ENCODE assay signal across 15 cellular contexts in genomic region chr2:28582595-28582994, GRCh38.
"Had no signal": no experiment of that assay in that cellular context is flagged by ENCODE, and none has a peak within 500 bp of the region (broad histone marks: within the 10 kb centered on the region; RNA-seq: fewer than 3 reads in every experiment).

No MANE protein-coding gene starts in this region.

- H3K9me3 ChIP-seq: ascending aorta, thoracic aorta had no signal

- ATAC-seq: activated T-helper 17 cell treated with anti-CD3 and anti-CD28 coated beads, Interleukin-2, amount 50 U/mL, for 72 hours; esophagus mucosa; sciatic nerve had no signal

- DNase-seq: activated CD4-positive, alpha-beta T cell treated with anti-CD3 and anti-CD28 coated beads for 48 hours; activated naive CD4-positive, alpha-beta T cell treated with anti-CD3 and anti-CD28 coated beads, Interleukin-2, amount 10 ng/mL, durations not matched to agents 7 days and 5 days; dorsolateral prefrontal cortex; endodermal cell; hypothalamus; nephron progenitor cell; occipital lobe; stimulated activated CD4-positive, alpha-beta T cell treated with anti-CD3 and anti-CD28 coated beads, Interleukin-1b, Interleukin-23, amount 100 ng/mL, for 48 hours; T-helper 2 cell had no signal

- FAIRE-seq: bronchial epithelial cell had no signal

- H3K36me3 ChIP-seq: ascending aorta, thoracic aorta had no signal

- H3K27me3 ChIP-seq: ascending aorta, dorsolateral prefrontal cortex had no signal

- H3K4me3 ChIP-seq: ascending aorta, dorsolateral prefrontal cortex, thoracic aorta had no signal
